ENCODE assay signal across 24 cellular contexts in genomic region chr13:40796649-40797048, GRCh38.
"Had no signal": no experiment of that assay in that cellular context is flagged by ENCODE, and none has a peak within 500 bp of the region (broad histone marks: within the 10 kb centered on the region; RNA-seq: fewer than 3 reads in every experiment).

No MANE protein-coding gene starts in this region.

- ATAC-seq: activated CD4-positive, alpha-beta T cell treated with anti-CD3 and anti-CD28 coated beads for 36 hours; gastroesophageal sphincter; heart left ventricle; left cardiac atrium had no signal

- H3K27ac Mint-ChIP-seq: activated B cell treated with CpG ODN at 0.5 μM for 24 hours; activated CD4-positive, alpha-beta T cell treated with anti-CD3 and anti-CD28 coated beads for 36 hours; activated naive CD8-positive, alpha-beta T cell; endodermal cell; memory B cell; neural progenitor cell had no signal

- H3K4me1 Mint-ChIP-seq: endodermal cell, neural progenitor cell had no signal

- H3K36me3 ChIP-seq: neural progenitor cell had no signal

- H3K27ac ChIP-seq: coronary artery, epithelial cell of prostate, gastroesophageal sphincter, heart left ventricle, neural progenitor cell, testis, upper lobe of left lung had no signal

- H3K4me3 Mint-ChIP-seq: activated B cell treated with CpG ODN at 0.5 μM for 24 hours; activated CD4-positive, alpha-beta T cell treated with anti-CD3 and anti-CD28 coated beads for 36 hours; activated naive CD8-positive, alpha-beta T cell; endodermal cell; memory B cell; neural progenitor cell had no signal

- H3K4me3 ChIP-seq: coronary artery, gastroesophageal sphincter, heart left ventricle, neural progenitor cell, testis, upper lobe of left lung had no signal

- H3K4me1 ChIP-seq: gastroesophageal sphincter, heart left ventricle, neural progenitor cell, testis, upper lobe of left lung had no signal

- H3K9me3 ChIP-seq: gastroesophageal sphincter, heart left ventricle, SK-N-SH, testis, upper lobe of left lung had no signal

- H3K9me3 Mint-ChIP-seq: activated B cell treated with CpG ODN at 0.5 μM for 24 hours, endodermal cell, memory B cell, neural progenitor cell had no signal

- DNase-seq: activated B cell treated with CpG ODN at 0.5 μM for 24 hours; activated CD4-positive, alpha-beta T cell treated with anti-CD3 and anti-CD28 coated beads for 36 hours; activated CD4-positive, alpha-beta T cell treated with anti-CD3 and anti-CD28 coated beads, Interleukin-2, amount 50 U/mL, for 4 hours; activated gamma-delta T cell; amniotic stem cell; cerebellar nuclear complex; endodermal cell; heart left ventricle; islet precursor cell; left cardiac atrium; posterior cingulate gyrus; SK-N-SH; stimulated activated CD4-positive, alpha-beta T cell treated with anti-CD3 and anti-CD28 coated beads, Interleukin-2, amount 100 ng/mL, for 48 hours; stimulated activated CD8-positive, alpha-beta memory T cell treated with anti-CD3 and anti-CD28 coated beads, Interleukin-4, amount 100 ng/mL, for 48 hours; stimulated activated naive CD4-positive, alpha-beta T cell; T-helper 9 cell; testis; upper lobe of left lung had no signal

- H3K27me3 ChIP-seq: gastroesophageal sphincter, heart left ventricle, neural progenitor cell, testis, upper lobe of left lung had no signal

- H3K27me3 Mint-ChIP-seq: activated B cell treated with CpG ODN at 0.5 μM for 24 hours; activated CD4-positive, alpha-beta T cell treated with anti-CD3 and anti-CD28 coated beads for 36 hours; activated naive CD8-positive, alpha-beta T cell; memory B cell had no signal
